ENCODE assay signal across 8 cellular contexts in the genomic region with DNA sequence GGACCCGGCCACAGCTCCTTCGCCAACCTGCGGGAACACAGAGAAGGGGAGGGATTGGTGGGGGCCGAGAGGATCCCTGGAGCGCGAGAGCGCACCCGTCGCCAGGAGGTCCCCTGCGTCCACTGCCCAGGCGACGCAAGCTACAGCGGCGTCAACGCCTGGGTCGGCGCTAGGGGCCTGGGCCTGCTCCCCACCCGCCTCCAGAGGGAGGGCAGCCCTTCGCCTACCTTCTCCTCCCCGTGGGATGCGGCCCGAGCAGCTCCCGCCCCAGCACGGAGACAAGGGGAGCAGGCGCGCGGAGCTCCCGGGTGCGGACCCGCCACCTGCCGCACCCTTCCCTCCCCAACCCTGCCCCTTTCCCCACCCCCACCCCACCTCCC.
A peak's percentile ranks its signal among the peaks of the same experiment; 100 is the strongest.
DNase-seq lines count a peak whose midpoint lies in the region; ATAC-seq and TF ChIP-seq lines count a peak whose summit lies in the region.

No MANE protein-coding gene starts in this region.

- no peaks in the 10 kb centered on the region for H3K9me3 ChIP-seq in CD4-positive, alpha-beta T cell (ENCODE audit: control insufficient read depth, low read length)
- H3K9me3 ChIP-seq in MM.1S (replicated peaks; ENCODE audit: insufficient read depth, low read length) (no peaks in the 10 kb centered on the region), mucosa of stomach (ENCODE audit: control insufficient read depth, low read length) (no peaks in the 10 kb centered on the region)

- no peaks in the 10 kb centered on the region for H3K9me2 ChIP-seq in MM.1S (replicated peaks; ENCODE audit: insufficient read depth, low read length)

- H3K36me3 ChIP-seq in MM.1S (replicated peaks; ENCODE audit: insufficient read depth, low read length) (no peaks in the 10 kb centered on the region), mucosa of stomach (ENCODE audit: control insufficient read depth, insufficient read depth, low read length) (no peaks in the 10 kb centered on the region)

- DNase-seq in CD4-positive, alpha-beta T cell: no peak
- DNase-seq in MM.1S: no peak
- DNase-seq in dorsolateral prefrontal cortex: no peak
- no peak for DNase-seq in NCI-H526 treated with DMSO at 0.1 percent for 48 hours (lab: John Stamatoyannopoulos, UW)
- no peak for DNase-seq in stimulated activated CD4-positive, alpha-beta T cell treated with anti-CD3 and anti-CD28 coated beads, Interleukin-2, amount 100 ng/mL, for 48 hours
- DNase-seq in NCI-H1694 (lab: John Stamatoyannopoulos, UW): no peak

- intact Hi-C loops in CD4-positive, alpha-beta T cell (cut with DNase I, micrococcal nuclease): no loop called here
- intact Hi-C loops in dorsolateral prefrontal cortex (cut with DNase I): no loop called here

- H3K9ac ChIP-seq in MM.1S (ENCODE audit: low read length) (no peak overlapping the region), mucosa of stomach (ENCODE audit: low read length) (peak overlapping the region; percentile 56)

- H3K4me1 ChIP-seq in MM.1S (ENCODE audit: low read length): 0 out of 2 replicates have a peak, but pooled peaks cover 6% of the 10 kb centered on the region
- peaks cover 47% of the 10 kb centered on the region for H3K4me1 ChIP-seq in mucosa of stomach (ENCODE audit: control insufficient read depth, insufficient read depth, low read length)

- H2AFZ ChIP-seq in MM.1S (ENCODE audit: low read length): no peak overlapping the region

- peaks cover 30% of the 10 kb centered on the region for H3K4me1 Mint-ChIP-seq in CD4-positive, alpha-beta T cell (ENCODE audit: low read depth)

- peaks cover 10% of the 10 kb centered on the region; the same call in 1 of the 2 replicates for H3F3A ChIP-seq in MM.1S (ENCODE audit: insufficient read depth, low read length)

- no peaks in the 10 kb centered on the region for H3K9me3 Mint-ChIP-seq in CD4-positive, alpha-beta T cell

- POLR2A ChIA-PET in CD4-positive, alpha-beta T cell (lab: Charles Lee): no interaction called here

- H4K20me1 ChIP-seq in MM.1S (ENCODE audit: insufficient read depth, low read length): no peaks in the 10 kb centered on the region

- peak overlapping the region; percentile 87 for H3K4me2 ChIP-seq in MM.1S (ENCODE audit: low read depth, low read length)

- no peak overlapping the region for H3K27ac Mint-ChIP-seq in CD4-positive, alpha-beta T cell

- peak overlapping the region; percentile 82 for H3K4me3 Mint-ChIP-seq in CD4-positive, alpha-beta T cell

- TF ChIP-seq CTCF in CD4-positive, alpha-beta T cell (IDR thresholded peaks at IDR 0.05): no peak
- TF ChIP-seq CTCF in MM.1S (IDR thresholded peaks at IDR 0.05; ENCODE audit: low read length) (no peak), dorsolateral prefrontal cortex (IDR thresholded peaks at IDR 0.05 in 54 of 56, conservative IDR thresholded peaks at IDR 0.05 in 2 of 56; ENCODE audit: low read depth in 1 of 56, partially characterized antibody in 56 of 56) (no peak)

- peak; percentile 3 for ATAC-seq in CD4-positive, alpha-beta T cell (ENCODE audit: poor library complexity)
- no peak for ATAC-seq in HG02870 (IDR thresholded peaks at IDR 0.05; ENCODE audit: unreplicated experiment)

- peaks cover 19% of the 10 kb centered on the region for H3K27me3 Mint-ChIP-seq in CD4-positive, alpha-beta T cell

- no peak overlapping the region for H3K27ac ChIP-seq in CD4-positive, alpha-beta T cell (ENCODE audit: low read depth, low read length)
- no peak overlapping the region for H3K27ac ChIP-seq in MM.1S (ENCODE audit: low read length)
- H3K27ac ChIP-seq in dorsolateral prefrontal cortex: peak overlapping the region in 41 of 59 donors; percentile 0 to 94 (median 49)

- H3K79me2 ChIP-seq in MM.1S (ENCODE audit: low read length): no peaks in the 10 kb centered on the region

- H3K27me3 ChIP-seq in CD4-positive, alpha-beta T cell (ENCODE audit: control insufficient read depth, insufficient read depth, low read length): no peaks in the 10 kb centered on the region
- peaks cover 19% of the 10 kb centered on the region for H3K27me3 ChIP-seq in MM.1S (replicated peaks; ENCODE audit: insufficient read depth, low read length)
- H3K27me3 ChIP-seq in dorsolateral prefrontal cortex: no peaks in the 10 kb centered on the region
- peaks cover 46% of the 10 kb centered on the region for H3K27me3 ChIP-seq in mucosa of stomach (ENCODE audit: control insufficient read depth, insufficient read depth, low read length)

- H3K4me3 ChIP-seq in MM.1S (ENCODE audit: low read length) (peak overlapping the region; percentile 55), dorsolateral prefrontal cortex (peak overlapping the region in 56 of 59 donors; percentile 6 to 70 (median 46)), mucosa of stomach (ENCODE audit: low read length) (peak overlapping the region; percentile 31)

- CTCF ChIA-PET in CD4-positive, alpha-beta T cell (lab: Charles Lee): no interaction called here

- peaks cover 12% of the 10 kb centered on the region for H3K36me3 Mint-ChIP-seq in CD4-positive, alpha-beta T cell (ENCODE audit: low read depth)

Comparison
In these comparisons a context has a peak if more than half of its experiments do, and no peak if none do; other contexts are left out.
1. H3K27ac ChIP-seq: peak in dorsolateral prefrontal cortex (41 of 59); none in CD4-positive, alpha-beta T cell (single experiment) and MM.1S (single experiment).
2. Peak in every context shown above with its lines, with median percentiles within 50 percentile points of each other: H3K4me3 ChIP-seq.